21 cellular contexts compared by ENCODE assay signal in the genomic region with DNA sequence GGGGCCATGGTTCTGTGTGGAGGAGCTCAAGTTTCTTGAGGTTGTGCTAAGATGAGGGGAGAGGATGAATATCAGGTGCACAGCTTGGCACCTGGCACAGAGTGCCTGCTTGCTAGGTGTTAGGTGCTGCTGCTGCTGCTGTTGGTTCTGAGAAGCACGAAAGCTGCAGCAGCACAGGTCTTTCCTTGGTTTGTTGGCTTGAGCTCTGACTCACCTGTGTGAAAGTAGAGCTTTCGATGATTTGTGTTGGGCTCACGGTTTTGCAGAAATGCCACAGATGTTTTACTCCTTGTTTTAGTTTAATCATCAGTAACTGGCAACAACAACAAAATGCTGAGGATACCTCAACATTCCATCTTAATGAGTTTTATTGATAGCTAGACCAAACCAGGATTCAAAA.
"Had no signal": no experiment of that assay in that cellular context is flagged by ENCODE, and none has a peak within 500 bp of the region (broad histone marks: within the 10 kb centered on the region; RNA-seq: fewer than 3 reads in every experiment).

No MANE protein-coding gene starts in this region.

- H3K4me1 ChIP-seq: esophagus muscularis mucosa, heart right ventricle, left ventricle myocardium inferior, right lobe of liver, testis, transverse colon had no signal

- DNase-seq: activated CD4-positive, alpha-beta T cell treated with anti-CD3 and anti-CD28 coated beads for 36 hours; activated CD4-positive, CD25-positive, alpha-beta regulatory T cell; activated CD8-positive, alpha-beta memory T cell treated with anti-CD3 and anti-CD28 coated beads, Interleukin-2, amount 10 ng/mL, durations not matched to agents 7 days and 5 days; activated CD8-positive, alpha-beta T cell treated with anti-CD3 and anti-CD28 coated beads, Interleukin-2, amount 10 ng/mL, durations not matched to agents 7 days and 5 days; activated naive CD4-positive, alpha-beta T cell treated with Interleukin-2 at 50 U/mL for 16 hours; activated T-cell treated with anti-CD3 and anti-CD28 coated beads, Interleukin-2, amount 50 U/mL, for 48 hours; aorta; brain microvascular endothelial cell; central memory CD4-positive, alpha-beta T cell; foreskin melanocyte; heart right ventricle; left ventricle myocardium inferior; mucosa of descending colon; right lobe of liver; stimulated activated CD4-positive, alpha-beta T cell treated with anti-CD3 and anti-CD28 coated beads, Interleukin-2, amount 100 ng/mL, for 48 hours; stimulated activated naive CD8-positive, alpha-beta T cell treated with anti-CD3 and anti-CD28 coated beads, Interleukin-15, Interleukin-2, amounts not matched to agents 100 U/mL and 50 U/mL, for 24 hours; testis; transverse colon had no signal

- ATAC-seq: activated CD4-positive, alpha-beta T cell treated with anti-CD3 and anti-CD28 coated beads for 36 hours; activated CD8-positive, alpha-beta memory T cell treated with anti-CD3 and anti-CD28 coated beads, Interleukin-2, amount 10 ng/mL, durations not matched to agents 7 days and 5 days; activated CD8-positive, alpha-beta T cell treated with anti-CD3 and anti-CD28 coated beads, Interleukin-2, amount 10 ng/mL, durations not matched to agents 7 days and 5 days; heart right ventricle; mucosa of descending colon; natural killer cell treated with Interleukin-12 subunit alpha and Interleukin-12 subunit beta and Interleukin-15 and Interleukin-18, amount 100 ng/mL, for 72 hours; right lobe of liver; stimulated activated naive CD8-positive, alpha-beta T cell treated with anti-CD3 and anti-CD28 coated beads, Interleukin-15, Interleukin-2, amounts not matched to agents 100 U/mL and 50 U/mL, for 24 hours had no signal

- H3K4me3 ChIP-seq: esophagus muscularis mucosa, heart right ventricle, left ventricle myocardium inferior, lung, mucosa of descending colon, right lobe of liver, testis, transverse colon had no signal

- H3K27ac ChIP-seq: brain microvascular endothelial cell, esophagus muscularis mucosa, heart right ventricle, left ventricle myocardium inferior, right lobe of liver, testis, transverse colon had no signal

- H3K36me3 ChIP-seq: brain microvascular endothelial cell, esophagus muscularis mucosa, heart right ventricle, left ventricle myocardium inferior, right lobe of liver, transverse colon had no signal

- H3K27me3 ChIP-seq: brain microvascular endothelial cell, esophagus muscularis mucosa, right lobe of liver, testis, transverse colon had no signal

- H3K9me3 ChIP-seq: esophagus muscularis mucosa, heart right ventricle, left ventricle myocardium inferior, mucosa of descending colon, right lobe of liver, testis, transverse colon had no signal
